ENCODE assay signal across 8 cellular contexts in the genomic region with DNA sequence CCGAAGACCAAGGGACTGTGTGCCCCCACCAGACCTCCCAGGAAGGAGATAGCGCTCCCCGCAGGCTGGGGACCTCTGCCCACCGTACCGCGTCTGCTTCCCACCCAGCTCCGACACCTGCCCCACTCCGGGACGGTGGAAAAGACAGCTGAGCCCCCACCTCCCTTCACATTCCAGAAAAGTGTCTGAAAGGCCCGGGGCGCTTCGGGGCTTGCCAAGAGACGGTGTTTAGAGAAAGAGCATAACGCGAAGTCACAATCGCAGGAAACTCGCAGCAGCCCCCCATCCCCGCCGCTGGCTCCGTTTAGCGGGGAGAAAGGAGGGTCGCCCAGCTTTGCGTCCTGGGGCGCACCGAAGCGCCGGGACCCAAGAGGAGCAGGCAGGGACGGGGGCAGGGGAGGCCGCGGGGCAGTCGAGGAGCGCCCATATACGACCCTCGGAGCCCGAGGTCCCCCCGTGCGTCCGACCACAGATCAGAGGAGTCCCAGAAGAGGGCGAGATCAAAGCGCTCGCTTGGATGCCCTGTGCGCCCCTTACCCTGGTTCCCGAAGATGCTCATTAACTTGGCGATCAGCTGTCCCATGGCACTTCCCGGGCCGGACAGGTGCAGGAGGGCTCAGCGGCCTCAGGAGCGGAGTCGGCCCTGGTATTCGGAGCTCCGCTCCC. TPM values are rescaled to one million over a fixed set of nuclear protein-coding genes. Genes with fewer than 3 reads are reported as not detected.
DNase-seq lines count a peak whose midpoint lies in the region; ATAC-seq, FAIRE-seq and TF ChIP-seq lines count a peak whose summit lies in the region.

No MANE protein-coding gene starts in this region.

- no TSS peak for BruUV-seq in PC-3 (replicated peaks; lab: Mats Ljungman, UMichigan)

- 9% methylated on average over 31 of the region's 51 CpGs for WGBS in esophagus muscularis mucosa

- H3K4me3 ChIP-seq in AG09309 (ENCODE audit: control insufficient read depth, low read depth, low read length) (peak overlapping the region; percentile 52), esophagus muscularis mucosa (peak overlapping the region; percentile 48 to 62 (median 59)), neural cell (ENCODE audit: low read length) (peak overlapping the region; percentile 59), PC-3 (ENCODE audit: low read length) (no peak overlapping the region)

- H3K27me3 ChIP-seq in esophagus muscularis mucosa (no peaks in the 10 kb centered on the region), neural cell (ENCODE audit: insufficient read depth, low read depth, low read length) (peaks cover 39% of the 10 kb centered on the region), PC-3 (ENCODE audit: low read length) (no peaks in the 10 kb centered on the region)

- peak overlapping the region; percentile 27 for H3K9ac ChIP-seq in neural cell (ENCODE audit: low read length)
- no peak overlapping the region for H3K9ac ChIP-seq in PC-3 (ENCODE audit: low read length)

- H4K20me1 ChIP-seq in neural cell (ENCODE audit: insufficient read depth) (no peaks in the 10 kb centered on the region), PC-3 (ENCODE audit: low read length) (no peaks in the 10 kb centered on the region)

- TF ChIP-seq CTCF in AG09309 (IDR thresholded peaks at IDR 0.05; ENCODE audit: control insufficient read depth, insufficient read depth, low read depth, low read length, missing control alignments) (no peak), esophagus muscularis mucosa (IDR thresholded peaks at IDR 0.05) (no peak), neural cell (IDR thresholded peaks at IDR 0.05; ENCODE audit: poor library complexity, severe bottlenecking) (no peak), PC-3 (conservative IDR thresholded peaks at IDR 0.05; ENCODE audit: low read depth, low read length) (no peak)

- TF ChIP-seq RAD21 in neural cell (conservative IDR thresholded peaks at IDR 0.05) = no peak

- FAIRE-seq in GM19239 (lab: Jason Lieb, UNC) = no peak

- TF ChIP-seq EP300 in esophagus muscularis mucosa (IDR thresholded peaks at IDR 0.05) = no peak
- TF ChIP-seq EP300 in neural cell (conservative IDR thresholded peaks at IDR 0.05; ENCODE audit: poor library complexity, severe bottlenecking) = no peak

- H2AFZ ChIP-seq in neural cell (ENCODE audit: low read depth, low read length) = no peak overlapping the region
- no peak overlapping the region for H2AFZ ChIP-seq in PC-3 (ENCODE audit: low read length)

- H3K9me2 ChIP-seq in neural cell (ENCODE audit: insufficient read depth, low read length) (no peaks in the 10 kb centered on the region), PC-3 (replicated peaks; ENCODE audit: low read length) (no peaks in the 10 kb centered on the region)

- CTCF ChIA-PET in PC-3 (lab: Charles Lee) = interaction anchor here (0.5 to 1.4 kb wide), 9 partner anchors 10 to 182 kb away, joined by 3 to 7 read pairs (median 4); a partner anchor contains a TSS

- H3K4me2 ChIP-seq in neural cell (ENCODE audit: low read length) (no peak overlapping the region), PC-3 (ENCODE audit: low read length) (no peak overlapping the region)

- ATAC-seq in HG02798 (IDR thresholded peaks at IDR 0.05; ENCODE audit: poor library complexity, unreplicated experiment) (no peak), PC-3 (no peak)

- POLR2A ChIA-PET in PC-3 (lab: Charles Lee; ENCODE audit: unreplicated experiment) = no interaction called here

- H3K36me3 ChIP-seq in KOPT-K1 (ENCODE audit: insufficient read depth, low read length) (no peaks in the 10 kb centered on the region), esophagus muscularis mucosa (no peaks in the 10 kb centered on the region), neural cell (ENCODE audit: insufficient read depth, low read length) (no peaks in the 10 kb centered on the region), PC-3 (ENCODE audit: low read depth, low read length) (no peaks in the 10 kb centered on the region)

- no peaks in the 10 kb centered on the region for H3K79me2 ChIP-seq in neural cell (replicated peaks; ENCODE audit: insufficient read depth, low read length)
- H3K79me2 ChIP-seq in PC-3 (ENCODE audit: low read length) = no peaks in the 10 kb centered on the region

- H3F3A ChIP-seq in neural cell (ENCODE audit: insufficient read depth, low read length, poor library complexity, severe bottlenecking) = no peaks in the 10 kb centered on the region
- no peaks in the 10 kb centered on the region for H3F3A ChIP-seq in PC-3 (ENCODE audit: low read length, unreplicated experiment)

- H3K27ac ChIP-seq in KOPT-K1 (ENCODE audit: low read depth, low read length, poor library complexity, severe bottlenecking) = peak overlapping the region; percentile 71
- H3K27ac ChIP-seq in esophagus muscularis mucosa (replicated peaks in 1 of 4) = peak overlapping the region in 3 of 4 donors; percentile 31 to 54 (median 53)
- H3K27ac ChIP-seq in neural cell (ENCODE audit: low read length) = no peak overlapping the region
- H3K27ac ChIP-seq in PC-3 (ENCODE audit: low read length) = no peak overlapping the region

- intact Hi-C loops in esophagus muscularis mucosa (cut with DNase I) (no loop called here), PC-3 (cut with micrococcal nuclease) (no loop called here)

- H3K9me3 ChIP-seq in KOPT-K1 (ENCODE audit: insufficient read depth, low read length, poor library complexity, severe bottlenecking) (no peaks in the 10 kb centered on the region), esophagus muscularis mucosa (no peaks in the 10 kb centered on the region), neural cell (ENCODE audit: low read length) (no peaks in the 10 kb centered on the region), PC-3 (ENCODE audit: low read length) (no peaks in the 10 kb centered on the region)

- peaks cover 29 to 42% (median 35%) of the 10 kb centered on the region in 4 donors for H3K4me1 ChIP-seq in esophagus muscularis mucosa
- H3K4me1 ChIP-seq in PC-3 (ENCODE audit: insufficient read depth, low read length) = no peaks in the 10 kb centered on the region

- no peak for DNase-seq in AG09309 (ENCODE audit: low read depth)
- no peak for DNase-seq in esophagus muscularis mucosa (ENCODE audit: extremely low spot score)
- DNase-seq in stimulated activated CD4-positive, alpha-beta T cell treated with anti-CD3 and anti-CD28 coated beads, Interleukin-2, amount 100 ng/mL, for 24 hours = no peak
- DNase-seq in GM19239 (ENCODE audit: insufficient read length, low spot score) = no peak
- no peak for DNase-seq in PC-3

- TF ChIP-seq POLR2A in esophagus muscularis mucosa (IDR thresholded peaks at IDR 0.05; ENCODE audit: low read depth) = no peak

TF ChIP-seq in neural cell, 6 proteins besides CTCF, POLR2A, EP300 and RAD21:
- TF ChIP-seq POLR2AphosphoS5 (IDR thresholded peaks at IDR 0.05) (no peak), TAF1 (IDR thresholded peaks at IDR 0.05; ENCODE audit: low read depth) (no peak), EZH2 (IDR thresholded peaks at IDR 0.05; ENCODE audit: borderline replicate concordance, insufficient read depth, low read length, poor library complexity, severe bottlenecking) (no peak), SMC3 (conservative IDR thresholded peaks at IDR 0.05; ENCODE audit: poor library complexity) (no peak), MXI1 (conservative IDR thresholded peaks at IDR 0.05; ENCODE audit: poor library complexity, severe bottlenecking) (no peak)
- TF ChIP-seq, protein P1, sequence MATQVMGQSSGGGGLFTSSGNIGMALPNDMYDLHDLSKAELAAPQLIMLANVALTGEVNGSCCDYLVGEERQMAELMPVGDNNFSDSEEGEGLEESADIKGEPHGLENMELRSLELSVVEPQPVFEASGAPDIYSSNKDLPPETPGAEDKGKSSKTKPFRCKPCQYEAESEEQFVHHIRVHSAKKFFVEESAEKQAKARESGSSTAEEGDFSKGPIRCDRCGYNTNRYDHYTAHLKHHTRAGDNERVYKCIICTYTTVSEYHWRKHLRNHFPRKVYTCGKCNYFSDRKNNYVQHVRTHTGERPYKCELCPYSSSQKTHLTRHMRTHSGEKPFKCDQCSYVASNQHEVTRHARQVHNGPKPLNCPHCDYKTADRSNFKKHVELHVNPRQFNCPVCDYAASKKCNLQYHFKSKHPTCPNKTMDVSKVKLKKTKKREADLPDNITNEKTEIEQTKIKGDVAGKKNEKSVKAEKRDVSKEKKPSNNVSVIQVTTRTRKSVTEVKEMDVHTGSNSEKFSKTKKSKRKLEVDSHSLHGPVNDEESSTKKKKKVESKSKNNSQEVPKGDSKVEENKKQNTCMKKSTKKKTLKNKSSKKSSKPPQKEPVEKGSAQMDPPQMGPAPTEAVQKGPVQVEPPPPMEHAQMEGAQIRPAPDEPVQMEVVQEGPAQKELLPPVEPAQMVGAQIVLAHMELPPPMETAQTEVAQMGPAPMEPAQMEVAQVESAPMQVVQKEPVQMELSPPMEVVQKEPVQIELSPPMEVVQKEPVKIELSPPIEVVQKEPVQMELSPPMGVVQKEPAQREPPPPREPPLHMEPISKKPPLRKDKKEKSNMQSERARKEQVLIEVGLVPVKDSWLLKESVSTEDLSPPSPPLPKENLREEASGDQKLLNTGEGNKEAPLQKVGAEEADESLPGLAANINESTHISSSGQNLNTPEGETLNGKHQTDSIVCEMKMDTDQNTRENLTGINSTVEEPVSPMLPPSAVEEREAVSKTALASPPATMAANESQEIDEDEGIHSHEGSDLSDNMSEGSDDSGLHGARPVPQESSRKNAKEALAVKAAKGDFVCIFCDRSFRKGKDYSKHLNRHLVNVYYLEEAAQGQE (IDR thresholded peaks at IDR 0.05; ENCODE audit: borderline replicate concordance) = no peak

RNA-seq across cellular contexts. Expression of a gene that starts 0.7 kb away (rescaled TPM):
- 1 to 10 TPM in 1 of 4 donors, not detected in 3; 1.7 TPM for total RNA-seq in esophagus muscularis mucosa
- polyA plus RNA-seq in neural cell = not detected in 2 replicates
- 0.23 TPM in 1 of 2 replicates, not detected in the other for polyA minus RNA-seq in neural cell
- 0.58 TPM in 1 of 2 replicates, not detected in the other for total RNA-seq in PC-3 (2014; rRNA removed)

RNA-seq across cellular contexts. Expression of a gene that starts 13.9 kb away (rescaled TPM):
- total RNA-seq in esophagus muscularis mucosa (10 to 100 TPM in 2 of 4 donors, 1 to 10 TPM in 2; 7.5 to 17.0 (median 11.0) TPM), PC-3 (2014; rRNA removed) (not detected in 2 replicates)
- polyA plus RNA-seq in neural cell = 10.0 and 13.5 TPM in 2 replicates
- 6.3 and 8.2 TPM in 2 replicates for polyA minus RNA-seq in neural cell

RNA-seq across cellular contexts. Expression of a gene that starts 32.2 kb away (rescaled TPM):
- total RNA-seq in esophagus muscularis mucosa (1 to 10 TPM; 3.1 to 8.0 (median 5.4) TPM), PC-3 (2014; rRNA removed) (4.3 and 6.0 TPM in 2 replicates)
- 18.9 and 29.1 TPM in 2 replicates for polyA plus RNA-seq in neural cell
- 41.4 and 44.1 TPM in 2 replicates for polyA minus RNA-seq in neural cell

RNA-seq across cellular contexts. Expression of a gene that starts 34.8 kb away (rescaled TPM):
- total RNA-seq in esophagus muscularis mucosa (1,000 to 10,000 TPM; 1,760 to 2,905 (median 2,361) TPM), PC-3 (2014; rRNA removed) (2,496 and 2,509 TPM in 2 replicates)
- 1,422 and 1,623 TPM in 2 replicates for polyA plus RNA-seq in neural cell
- polyA minus RNA-seq in neural cell = 512 and 605 TPM in 2 replicates

Comparison
In these comparisons a context has a peak if more than half of its experiments do, and no peak if none do; other contexts are left out.
1. H3K27ac ChIP-seq: peak in KOPT-K1 (single experiment) and esophagus muscularis mucosa (3 of 4); none in neural cell (single experiment) and PC-3 (single experiment).